Comparison of ENCODE assay signal across 8 cellular contexts in genomic region chr17:77959216-77959925, GRCh38. TPM values are rescaled to one million over a fixed set of nuclear protein-coding genes. Genes with fewer than 3 reads are reported as not detected.
DNase-seq lines count a peak whose midpoint lies in the region; ATAC-seq and TF ChIP-seq lines count a peak whose summit lies in the region.

No MANE protein-coding gene starts in this region.

- no peak for TF ChIP-seq CTCF in mammary epithelial cell (conservative IDR thresholded peaks at IDR 0.05 in 1 of 2, IDR thresholded peaks at IDR 0.05 in 1 of 2; ENCODE audit: extremely low read depth in 1 of 2, insufficient read depth in 1 of 2, low read depth in 1 of 2, low read length in 2 of 2)

- peaks cover 36% of the 10 kb centered on the region for H3K4me1 Mint-ChIP-seq in T-helper 1 cell treated with Interleukin-12 subunit alpha and Interleukin-12 subunit beta and Interleukin-4 antibody, amounts not matched to agents 30 μg/mL and 1 μg/mL, for 36 hours (ENCODE audit: low read depth)

- peak overlapping the region; percentile 88 for H3K4me3 Mint-ChIP-seq in T-helper 1 cell treated with Interleukin-12 subunit alpha and Interleukin-12 subunit beta and Interleukin-4 antibody, amounts not matched to agents 30 μg/mL and 1 μg/mL, for 36 hours

- CTCF ChIA-PET in mammary epithelial cell (lab: Charles Lee; ENCODE audit: low non-redundant PET), result no interaction called here

- ATAC-seq in HG02623 (IDR thresholded peaks at IDR 0.05; ENCODE audit: unreplicated experiment) (peak; percentile 7), left lobe of liver (no peak), HG03354 (IDR thresholded peaks at IDR 0.05; ENCODE audit: poor library complexity, severe bottlenecking, unreplicated experiment) (no peak)

- in situ Hi-C loops in mammary epithelial cell (cut with MboI; ENCODE audit: low sequenced_read_pairs in 2 of 2), result no loop called here

- no peaks in the 10 kb centered on the region for H3K36me3 ChIP-seq in mammary epithelial cell (ENCODE audit: insufficient read depth, low read length)

- DNase-seq in CD1c-positive myeloid dendritic cell (ENCODE audit: extremely low spot score), result peak; percentile 3
- DNase-seq in mammary epithelial cell, result peak; percentile 19
- peak; percentile 55 for DNase-seq in left lobe of liver (ENCODE audit: low spot score)
- peak in 2 of 3 donors; percentile 6 to 22 for DNase-seq in stimulated activated CD4-positive, alpha-beta T cell treated with anti-CD3 and anti-CD28 coated beads, TNF-alpha, amount 100 ng/mL, for 48 hours (ENCODE audit: low read depth in 3 of 3)
- DNase-seq in SIG-M5 treated with dmso at 0.1 percent for 504 hours (lab: John Stamatoyannopoulos, UW; ENCODE audit: unreplicated experiment), result no peak

- BruUV-seq in mammary epithelial cell (replicated peaks; lab: Mats Ljungman, UMichigan), result TSS peak; percentile 16

- peaks cover 7% of the 10 kb centered on the region for H3K27me3 ChIP-seq in mammary epithelial cell (ENCODE audit: insufficient read depth, low read length)

- H3K27me3 Mint-ChIP-seq in T-helper 1 cell treated with Interleukin-12 subunit alpha and Interleukin-12 subunit beta and Interleukin-4 antibody, amounts not matched to agents 30 μg/mL and 1 μg/mL, for 36 hours (ENCODE audit: low read depth), result peaks cover 53% of the 10 kb centered on the region

- peak overlapping the region; percentile 79 for H3K27ac Mint-ChIP-seq in T-helper 1 cell treated with Interleukin-12 subunit alpha and Interleukin-12 subunit beta and Interleukin-4 antibody, amounts not matched to agents 30 μg/mL and 1 μg/mL, for 36 hours

- H2AFZ ChIP-seq in mammary epithelial cell (ENCODE audit: low read depth, low read length), result peak overlapping the region; percentile 72

- H3K27ac ChIP-seq in mammary epithelial cell (ENCODE audit: insufficient read depth, low read depth, low read length), result no peak overlapping the region

- H3K36me3 Mint-ChIP-seq in T-helper 1 cell treated with Interleukin-12 subunit alpha and Interleukin-12 subunit beta and Interleukin-4 antibody, amounts not matched to agents 30 μg/mL and 1 μg/mL, for 36 hours (ENCODE audit: low read depth), result peaks cover 11% of the 10 kb centered on the region

- H3K9me3 ChIP-seq in mammary epithelial cell (replicated peaks; ENCODE audit: insufficient read depth, low read length), result no peaks in the 10 kb centered on the region

- H3K9ac ChIP-seq in mammary epithelial cell (ENCODE audit: insufficient read depth, low read length), result no peak overlapping the region

- dilution Hi-C loops in mammary epithelial cell (cut with HindIII; ENCODE audit: low sequenced_read_pairs), result no loop called here

- peaks cover 34% of the 10 kb centered on the region for H3K79me2 ChIP-seq in mammary epithelial cell (ENCODE audit: insufficient read depth, low read length)

- WGBS in mammary epithelial cell (ENCODE audit: low coverage, missing lambda C conversion rate), result 1% methylated on average over 14 of the region's 75 CpGs

- peak overlapping the region; percentile 62 to 74 (median 70) for H3K4me3 ChIP-seq in mammary epithelial cell (replicated peaks in 1 of 3; ENCODE audit: insufficient read depth in 1 of 3, low read depth in 2 of 3, low read length in 3 of 3)

- H4K20me1 ChIP-seq in mammary epithelial cell (ENCODE audit: insufficient read depth, low read length), result no peaks in the 10 kb centered on the region

- H3K4me2 ChIP-seq in mammary epithelial cell (ENCODE audit: insufficient read depth, low read depth, low read length), result peak overlapping the region; percentile 93

- H3K9me3 Mint-ChIP-seq in T-helper 1 cell treated with Interleukin-12 subunit alpha and Interleukin-12 subunit beta and Interleukin-4 antibody, amounts not matched to agents 30 μg/mL and 1 μg/mL, for 36 hours, result no peaks in the 10 kb centered on the region

- peaks cover 26% of the 10 kb centered on the region for H3K4me1 ChIP-seq in mammary epithelial cell (ENCODE audit: insufficient read depth, low read length)

- intact Hi-C loops in mammary epithelial cell (cut with micrococcal nuclease), result loop anchor here (2.0 to 5.0 kb wide), 2 partner anchors 71 to 187 kb away; no protein-coding TSS in a partner anchor

RNA-seq across cellular contexts. Expression of gene TNRC6C, which starts 0.9 kb away (rescaled TPM):
- total RNA-seq in mammary epithelial cell, result 1 to 10 TPM; 2.7 to 9.1 TPM
- polyA plus RNA-seq in mammary epithelial cell, result 1.3 TPM
- polyA minus RNA-seq in mammary epithelial cell, result 3.2 TPM
- total RNA-seq in left lobe of liver, result 11.0 TPM
